Comparison of ENCODE assay signal across 8 cellular contexts in the genomic region with DNA sequence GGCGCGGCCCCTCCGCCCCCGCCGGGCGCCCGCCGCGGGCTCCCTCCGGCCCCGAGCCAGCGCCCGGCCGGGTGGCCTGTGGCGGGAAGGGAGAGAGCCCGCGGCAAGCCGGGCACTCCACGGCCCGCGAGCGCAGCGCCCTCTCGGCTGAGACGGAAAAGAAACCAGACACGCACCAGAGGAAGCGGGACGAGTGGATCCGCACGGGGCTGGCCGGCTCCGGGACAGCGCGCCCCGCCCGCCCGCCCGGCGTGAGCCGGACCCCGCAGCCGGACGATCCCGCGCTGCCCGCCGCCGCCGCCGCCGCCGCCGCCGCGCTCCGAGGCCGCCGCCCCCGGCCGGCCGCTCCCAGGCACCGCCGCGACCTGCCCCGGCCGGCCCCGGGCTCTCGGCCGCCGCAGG. TPM values are rescaled to one million over a fixed set of nuclear protein-coding genes. Genes with fewer than 3 reads are reported as not detected.
A peak's percentile ranks its signal among the peaks of the same experiment; 100 is the strongest.
DNase-seq lines count a peak whose midpoint lies in the region; ATAC-seq and TF ChIP-seq lines count a peak whose summit lies in the region.

No MANE protein-coding gene starts in this region.

- 0% methylated on average over 3 of the region's 70 CpGs for WGBS in mesenchymal stem cell
- WGBS in aorta, 2 donors, result 0 to 1% methylated on average over 11 to 70 of the region's 70 CpGs

- H4K8ac ChIP-seq in mesenchymal stem cell (ENCODE audit: low read length), result peak overlapping the region; percentile 37

- in situ Hi-C loops in Panc1 (cut with HindIII; ENCODE audit: low pct_unique_long_range_greater_than_20kb, low sequenced_read_pairs), result no loop called here
- in situ Hi-C loops in T47D (cut with HindIII; ENCODE audit: low pct_unique_long_range_greater_than_20kb, low sequenced_read_pairs), result no loop called here

- no peak overlapping the region for H2BK12ac ChIP-seq in mesenchymal stem cell (ENCODE audit: low read length in 2 of 2)

- H3K9me3 ChIP-seq in Panc1 (ENCODE audit: control insufficient read depth, insufficient read depth, low read depth, low read length), result no peaks in the 10 kb centered on the region
- H3K9me3 ChIP-seq in mesenchymal stem cell (ENCODE audit: control insufficient read depth, low read length), result no peaks in the 10 kb centered on the region
- H3K9me3 ChIP-seq in aorta (ENCODE audit: control insufficient read depth, low read length), result no peaks in the 10 kb centered on the region

- POLR2A ChIA-PET in Panc1 (lab: Charles Lee), result interaction anchor here (0.5 kb wide), 1 partner anchor 21 kb away, joined by 12 read pairs; no protein-coding TSS in a partner anchor

- no peaks in the 10 kb centered on the region for H3K27me3 ChIP-seq in Panc1 (ENCODE audit: control insufficient read depth, insufficient read depth, low read length)
- no peaks in the 10 kb centered on the region for H3K27me3 ChIP-seq in mesenchymal stem cell (ENCODE audit: control insufficient read depth in 1 of 2, insufficient read depth in 1 of 2, low read length in 2 of 2)
- H3K27me3 ChIP-seq in aorta (ENCODE audit: control insufficient read depth in 1 of 2, insufficient read depth in 2 of 2, low read length in 1 of 2), result no peaks in the 10 kb centered on the region

- H3K4me3 ChIP-seq in Panc1 (ENCODE audit: low read depth in 2 of 2, low read length in 2 of 2), result peak overlapping the region; percentile 18 to 77; a peak in 3 of 4 replicates
- peak overlapping the region; percentile 78 to 93 for H3K4me3 ChIP-seq in mesenchymal stem cell (ENCODE audit: insufficient read depth in 1 of 2, low read depth in 1 of 2, low read length in 2 of 2)
- H3K4me3 ChIP-seq in aorta (ENCODE audit: low read length in 2 of 2), result peak overlapping the region; percentile 59 to 96

- ATAC-seq in HG02678 (IDR thresholded peaks at IDR 0.05; ENCODE audit: unreplicated experiment) (peak; percentile 24), Panc1 (no peak), aorta (ENCODE audit: low FRiP score) (no peak)

- H3K4ac ChIP-seq in mesenchymal stem cell (ENCODE audit: low read depth in 1 of 2, low read length in 2 of 2), result peak overlapping the region in 1 of 2 experiments; percentile 37

- H2BK15ac ChIP-seq in mesenchymal stem cell (ENCODE audit: low read depth, poor library complexity, severe bottlenecking), result peak overlapping the region; percentile 82

- H3K23ac ChIP-seq in mesenchymal stem cell (ENCODE audit: low read length in 2 of 2), result peak overlapping the region in 1 of 2 experiments; percentile 59

- H3K4me2 ChIP-seq in mesenchymal stem cell (ENCODE audit: low read length, poor library complexity, severe bottlenecking), result peak overlapping the region; percentile 84

- no peak overlapping the region for H2AFZ ChIP-seq in mesenchymal stem cell (ENCODE audit: low read depth, low read length)

- H3K27ac ChIP-seq in Panc1 (ENCODE audit: low read length) (no peak overlapping the region), mesenchymal stem cell (ENCODE audit: low read length, poor library complexity, severe bottlenecking) (no peak overlapping the region), aorta (ENCODE audit: low read depth in 1 of 2, low read length in 2 of 2) (peak overlapping the region; percentile 68 to 77)

- H3K4me1 ChIP-seq in Panc1 (ENCODE audit: control insufficient read depth, insufficient read depth, low read length) (peaks cover 6% of the 10 kb centered on the region; the same call in 1 of the 2 replicates), mesenchymal stem cell (ENCODE audit: control insufficient read depth, insufficient read depth, low read depth, low read length) (peaks cover 6% of the 10 kb centered on the region), aorta (ENCODE audit: control insufficient read depth in 1 of 2, insufficient read depth in 2 of 2, low read length in 2 of 2) (peaks cover 0 to under 1% of the 10 kb centered on the region in 2 donors)

- H2BK5ac ChIP-seq in mesenchymal stem cell (ENCODE audit: low read depth, low read length, poor library complexity, severe bottlenecking), result no peak overlapping the region

- no peak for TF ChIP-seq CTCF in Panc1 (IDR thresholded peaks at IDR 0.05)

- peak overlapping the region; percentile 93 for H2BK120ac ChIP-seq in mesenchymal stem cell (ENCODE audit: low read depth, low read length)

- peak; percentile 16 for DNase-seq in NOMO-1 treated with DMSO at 0.1 percent for 48 hours (lab: John Stamatoyannopoulos, UW; ENCODE audit: unreplicated experiment)
- DNase-seq in NOMO-1 treated with dmso at 0.1 percent for 144 hours (lab: John Stamatoyannopoulos, UW; ENCODE audit: unreplicated experiment), result no peak
- DNase-seq in Panc1 (ENCODE audit: low read depth, low spot score), result no peak
- DNase-seq in T47D (ENCODE audit: low read depth in 1 of 2, low spot score in 1 of 2), result peak; percentile 4 to 39
- DNase-seq in mesenchymal stem cell, result peak; percentile 63
- peak in 1 of 2 donors; percentile 62 for DNase-seq in aorta
- DNase-seq in NCI-H1105 (lab: John Stamatoyannopoulos, UW), result no peak

- peak overlapping the region; percentile 78 to 93 for H3K18ac ChIP-seq in mesenchymal stem cell (ENCODE audit: low read depth in 1 of 2, low read length in 2 of 2)

- H3K9ac ChIP-seq in mesenchymal stem cell (ENCODE audit: low read length), result peak overlapping the region; percentile 97

- no peak overlapping the region for H2AK5ac ChIP-seq in mesenchymal stem cell (ENCODE audit: low read length, severe bottlenecking)

- intact Hi-C loops in Panc1 (cut with micrococcal nuclease; ENCODE audit: unreplicated experiment), result loop anchor here (5.0 to 10.0 kb wide), 3 partner anchors 81 to 361 kb away; a partner anchor contains a TSS
- intact Hi-C loops in aorta (cut with DNase I), result loop anchor here (2.0 to 10.0 kb wide), 7 partner anchors 36 to 341 kb away; a partner anchor contains a TSS

- H3K36me3 ChIP-seq in Panc1 (ENCODE audit: control insufficient read depth, insufficient read depth, low read length) (no peaks in the 10 kb centered on the region), mesenchymal stem cell (ENCODE audit: control insufficient read depth in 1 of 2, insufficient read depth in 2 of 2, low read depth in 1 of 2, low read length in 2 of 2) (peaks cover 6 to 18% of the 10 kb centered on the region in 2 experiments), aorta (ENCODE audit: control insufficient read depth in 1 of 2, insufficient read depth in 2 of 2, low read length in 1 of 2) (no peaks in the 10 kb centered on the region)

- no peaks in the 10 kb centered on the region for H3K79me1 ChIP-seq in mesenchymal stem cell (replicated peaks; ENCODE audit: low read length, poor library complexity, severe bottlenecking)

- no peak overlapping the region for H4K91ac ChIP-seq in mesenchymal stem cell (ENCODE audit: low read length)

- no TSS peak for BruUV-seq in Panc1 (replicated peaks; lab: Mats Ljungman, UMichigan)

- peak overlapping the region; percentile 55 to 86 for H3K14ac ChIP-seq in mesenchymal stem cell (ENCODE audit: low read length in 2 of 2)

- CTCF ChIA-PET in Panc1 (lab: Charles Lee), result interaction anchor here (0.7 kb wide), 1 partner anchor 765 kb away, joined by 4 read pairs; no protein-coding TSS in a partner anchor

RNA-seq across cellular contexts. Expression of a gene that starts 0.3 kb away (rescaled TPM):
- 45.8 TPM for total RNA-seq in Panc1 (2021; ENCODE audit: unreplicated experiment)
- 26.3 TPM for polyA plus RNA-seq in Panc1 (2012; ENCODE audit: insufficient read length)
- polyA plus RNA-seq in mesenchymal stem cell (2013, experiment 1 of 2), result 36.6 TPM
- polyA plus RNA-seq in mesenchymal stem cell (2013, experiment 2 of 2), result 35.0 TPM
- total RNA-seq in aorta, result 100 to 1,000 TPM in 1 of 2 donors, 10 to 100 TPM in 1; 93.8 to 140 TPM
- 10 to 100 TPM; 25.5 to 39.7 TPM for polyA plus RNA-seq in aorta

Comparison
In these comparisons a context has a peak if more than half of its experiments do, and no peak if none do; other contexts are left out.
1. DNase-seq: peak in NOMO-1 treated with DMSO at 0.1 percent for 48 hours (single experiment), T47D (2 of 2) and mesenchymal stem cell (single experiment); none in NOMO-1 treated with dmso at 0.1 percent for 144 hours (single experiment), Panc1 (single experiment) and NCI-H1105 (single experiment).
2. H3K27ac ChIP-seq: peak in aorta (2 of 2); none in Panc1 (single experiment) and mesenchymal stem cell (single experiment).
3. Peak in every context shown above with its lines, with median percentiles within 50 percentile points of each other: H3K4me3 ChIP-seq.